ENCODE assay signal across 31 cellular contexts in genomic region chr2:233961905-233962304, GRCh38. TPM values are rescaled to one million over a fixed set of nuclear protein-coding genes. Genes with fewer than 3 reads are reported as not detected.
"Had no signal": no experiment of that assay in that cellular context is flagged by ENCODE, and none has a peak within 500 bp of the region (broad histone marks: within the 10 kb centered on the region; RNA-seq: fewer than 3 reads in every experiment).

No MANE protein-coding gene starts in this region.

- H3K4me1 Mint-ChIP-seq: activated CD4-positive, alpha-beta memory T cell treated with anti-CD3 and anti-CD28 coated beads, Interleukin-2, amount 10 ng/mL, durations not matched to agents 7 days and 5 days; activated CD4-positive, alpha-beta T cell treated with anti-CD3 and anti-CD28 coated beads, Interleukin-2, amount 10 ng/mL, durations not matched to agents 7 days and 5 days; endodermal cell; WTC11 had no signal

- H3K4me3 Mint-ChIP-seq: activated CD4-positive, alpha-beta memory T cell treated with anti-CD3 and anti-CD28 coated beads, Interleukin-2, amount 10 ng/mL, durations not matched to agents 7 days and 5 days; activated CD4-positive, alpha-beta T cell treated with anti-CD3 and anti-CD28 coated beads, Interleukin-2, amount 10 ng/mL, durations not matched to agents 7 days and 5 days; activated naive CD8-positive, alpha-beta T cell; activated T-cell treated with anti-CD3 and anti-CD28 coated beads, Interleukin-2, amount 50 U/mL, for 24 hours; activated T-cell treated with anti-CD3 and anti-CD28 coated beads, Interleukin-2, amount 50 U/mL, for 72 hours; central memory CD8-positive, alpha-beta T cell; dendritic cell treated with granulocyte-macrophage colony-stimulating factor and Interleukin-4, amounts not matched to agents 40 ng/mL and 50 ng/mL, for 4 days; endodermal cell; WTC11 had no signal

- DNase-seq: activated CD4-positive, alpha-beta memory T cell treated with anti-CD3 and anti-CD28 coated beads, Interleukin-2, amount 10 ng/mL, durations not matched to agents 7 days and 5 days; activated CD4-positive, alpha-beta T cell treated with anti-CD3 and anti-CD28 coated beads for 1 hour; activated CD4-positive, alpha-beta T cell treated with anti-CD3 and anti-CD28 coated beads for 4 hours; activated CD4-positive, alpha-beta T cell treated with anti-CD3 and anti-CD28 coated beads, Interleukin-2, amount 10 ng/mL, durations not matched to agents 7 days and 5 days; activated CD4-positive, alpha-beta T cell treated with anti-CD3 and anti-CD28 coated beads, Interleukin-2, amount 50 U/mL, for 4 hours; activated CD8-positive, alpha-beta memory T cell treated with anti-CD3 and anti-CD28 coated beads, Interleukin-2, amount 50 U/mL, for 48 hours; activated gamma-delta T cell; activated naive CD4-positive, alpha-beta T cell; activated naive CD4-positive, alpha-beta T cell treated with anti-CD3 and anti-CD28 coated beads, Interleukin-2, amount 50 U/mL, for 16 hours; activated T-cell treated with anti-CD3 and anti-CD28 coated beads for 4 hours; activated T-cell treated with anti-CD3 and anti-CD28 coated beads, Interleukin-2, amount 50 U/mL, for 24 hours; activated T-cell treated with anti-CD3 and anti-CD28 coated beads, Interleukin-2, amount 50 U/mL, for 72 hours; amniotic stem cell; anterior cingulate cortex; brain microvascular endothelial cell; dorsolateral prefrontal cortex; effector memory CD4-positive, alpha-beta T cell; endodermal cell; foreskin fibroblast; heart left ventricle; T-helper 2 cell had no signal

- H3K27ac Mint-ChIP-seq: activated CD4-positive, alpha-beta memory T cell treated with anti-CD3 and anti-CD28 coated beads, Interleukin-2, amount 10 ng/mL, durations not matched to agents 7 days and 5 days; activated CD4-positive, alpha-beta T cell treated with anti-CD3 and anti-CD28 coated beads, Interleukin-2, amount 10 ng/mL, durations not matched to agents 7 days and 5 days; activated naive CD8-positive, alpha-beta T cell; activated T-cell treated with anti-CD3 and anti-CD28 coated beads, Interleukin-2, amount 50 U/mL, for 24 hours; activated T-cell treated with anti-CD3 and anti-CD28 coated beads, Interleukin-2, amount 50 U/mL, for 72 hours; dendritic cell treated with granulocyte-macrophage colony-stimulating factor and Interleukin-4, amounts not matched to agents 40 ng/mL and 50 ng/mL, for 4 days; endodermal cell; WTC11 had no signal

- H3K4me3 ChIP-seq: coronary artery, dorsolateral prefrontal cortex, heart left ventricle had no signal

- H3K27ac ChIP-seq: brain microvascular endothelial cell, coronary artery, dorsolateral prefrontal cortex, heart left ventricle had no signal

- H3K27me3 Mint-ChIP-seq: activated CD4-positive, alpha-beta memory T cell treated with anti-CD3 and anti-CD28 coated beads, Interleukin-2, amount 10 ng/mL, durations not matched to agents 7 days and 5 days; activated CD4-positive, alpha-beta T cell treated with anti-CD3 and anti-CD28 coated beads, Interleukin-2, amount 10 ng/mL, durations not matched to agents 7 days and 5 days; activated naive CD8-positive, alpha-beta T cell; activated T-cell treated with anti-CD3 and anti-CD28 coated beads, Interleukin-2, amount 50 U/mL, for 24 hours; dendritic cell treated with granulocyte-macrophage colony-stimulating factor and Interleukin-4, amounts not matched to agents 40 ng/mL and 50 ng/mL, for 4 days had no signal

- H3K36me3 Mint-ChIP-seq: activated naive CD8-positive, alpha-beta T cell; WTC11 had no signal

- H3K36me3 ChIP-seq: brain microvascular endothelial cell, heart left ventricle had no signal

- ATAC-seq: activated T-cell treated with anti-CD3 and anti-CD28 coated beads, Interleukin-2, amount 50 U/mL, for 72 hours; esophagus mucosa; heart left ventricle; WTC11 had no signal

- H3K27me3 ChIP-seq: brain microvascular endothelial cell had no signal

- FAIRE-seq: astrocyte, bronchial epithelial cell, frontal cortex, TTC549 had no signal

- H3K9me3 ChIP-seq: heart left ventricle had no signal

- H3K9me3 Mint-ChIP-seq: activated CD4-positive, alpha-beta memory T cell treated with anti-CD3 and anti-CD28 coated beads, Interleukin-2, amount 10 ng/mL, durations not matched to agents 7 days and 5 days; activated CD4-positive, alpha-beta T cell treated with anti-CD3 and anti-CD28 coated beads, Interleukin-2, amount 10 ng/mL, durations not matched to agents 7 days and 5 days; activated T-cell treated with anti-CD3 and anti-CD28 coated beads, Interleukin-2, amount 50 U/mL, for 24 hours; activated T-cell treated with anti-CD3 and anti-CD28 coated beads, Interleukin-2, amount 50 U/mL, for 72 hours; central memory CD8-positive, alpha-beta T cell; dendritic cell treated with granulocyte-macrophage colony-stimulating factor and Interleukin-4, amounts not matched to agents 40 ng/mL and 50 ng/mL, for 4 days; endodermal cell; WTC11 had no signal

RNA-seq across cellular contexts. Expression of gene TRPM8, which starts 44.7 kb away (rescaled TPM):
- total RNA-seq: activated CD4-positive, alpha-beta memory T cell treated with anti-CD3 and anti-CD28 coated beads, Interleukin-2, amount 10 ng/mL, durations not matched to agents 7 days and 5 days; activated CD4-positive, alpha-beta T cell treated with anti-CD3 and anti-CD28 coated beads, Interleukin-2, amount 10 ng/mL, durations not matched to agents 7 days and 5 days; activated T-cell treated with anti-CD3 and anti-CD28 coated beads, Interleukin-2, amount 50 U/mL, for 72 hours; bronchial epithelial cell; endodermal cell; esophagus mucosa had no signal
- polyA plus RNA-seq: heart left ventricle had no signal
